In the genomic region with DNA sequence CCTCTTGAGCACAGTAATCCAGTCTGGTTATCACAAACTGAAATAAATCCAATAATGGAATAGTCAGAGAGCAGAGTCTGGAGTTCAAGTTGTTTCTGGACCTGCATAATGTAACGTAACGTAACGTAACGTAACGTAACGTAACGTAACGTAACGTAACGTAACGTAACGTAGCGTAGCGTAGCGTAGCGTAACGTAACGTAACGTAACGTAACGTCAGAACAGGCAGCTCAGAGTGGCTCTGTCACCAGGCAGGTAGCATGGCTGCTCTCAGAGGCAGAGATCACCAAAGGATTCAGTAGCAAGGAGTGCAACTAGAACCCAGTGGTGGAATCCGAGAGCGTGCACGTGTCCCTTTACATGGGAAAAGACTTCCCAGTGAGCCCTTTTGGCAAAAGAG, we compare ENCODE assay signal across 2 cellular contexts.
TF ChIP-seq lines count a peak whose summit lies in the region.

No MANE protein-coding gene starts in this region.

TF ChIP-seq in GM23338, 12 proteins besides CTCF, POLR2A, EP300 and RAD21:
- TF ChIP-seq, protein P1, sequence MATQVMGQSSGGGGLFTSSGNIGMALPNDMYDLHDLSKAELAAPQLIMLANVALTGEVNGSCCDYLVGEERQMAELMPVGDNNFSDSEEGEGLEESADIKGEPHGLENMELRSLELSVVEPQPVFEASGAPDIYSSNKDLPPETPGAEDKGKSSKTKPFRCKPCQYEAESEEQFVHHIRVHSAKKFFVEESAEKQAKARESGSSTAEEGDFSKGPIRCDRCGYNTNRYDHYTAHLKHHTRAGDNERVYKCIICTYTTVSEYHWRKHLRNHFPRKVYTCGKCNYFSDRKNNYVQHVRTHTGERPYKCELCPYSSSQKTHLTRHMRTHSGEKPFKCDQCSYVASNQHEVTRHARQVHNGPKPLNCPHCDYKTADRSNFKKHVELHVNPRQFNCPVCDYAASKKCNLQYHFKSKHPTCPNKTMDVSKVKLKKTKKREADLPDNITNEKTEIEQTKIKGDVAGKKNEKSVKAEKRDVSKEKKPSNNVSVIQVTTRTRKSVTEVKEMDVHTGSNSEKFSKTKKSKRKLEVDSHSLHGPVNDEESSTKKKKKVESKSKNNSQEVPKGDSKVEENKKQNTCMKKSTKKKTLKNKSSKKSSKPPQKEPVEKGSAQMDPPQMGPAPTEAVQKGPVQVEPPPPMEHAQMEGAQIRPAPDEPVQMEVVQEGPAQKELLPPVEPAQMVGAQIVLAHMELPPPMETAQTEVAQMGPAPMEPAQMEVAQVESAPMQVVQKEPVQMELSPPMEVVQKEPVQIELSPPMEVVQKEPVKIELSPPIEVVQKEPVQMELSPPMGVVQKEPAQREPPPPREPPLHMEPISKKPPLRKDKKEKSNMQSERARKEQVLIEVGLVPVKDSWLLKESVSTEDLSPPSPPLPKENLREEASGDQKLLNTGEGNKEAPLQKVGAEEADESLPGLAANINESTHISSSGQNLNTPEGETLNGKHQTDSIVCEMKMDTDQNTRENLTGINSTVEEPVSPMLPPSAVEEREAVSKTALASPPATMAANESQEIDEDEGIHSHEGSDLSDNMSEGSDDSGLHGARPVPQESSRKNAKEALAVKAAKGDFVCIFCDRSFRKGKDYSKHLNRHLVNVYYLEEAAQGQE (IDR thresholded peaks at IDR 0.05; ENCODE audit: unreplicated experiment): no peak
- TF ChIP-seq JUNB (IDR thresholded peaks at IDR 0.05; ENCODE audit: unreplicated experiment) (no peak), EZH2 (IDR thresholded peaks at IDR 0.05; ENCODE audit: low read depth, unreplicated experiment) (no peak), POLR2AphosphoS5 (IDR thresholded peaks at IDR 0.05; ENCODE audit: low read depth) (no peak), CREB1 (CRISPR knock-in tag; IDR thresholded peaks at IDR 0.05; ENCODE audit: low read depth) (no peak), ZNF114 (CRISPR knock-in tag; IDR thresholded peaks at IDR 0.05) (no peak), ZNF331 (CRISPR knock-in tag; IDR thresholded peaks at IDR 0.05; ENCODE audit: low read depth) (no peak)
- TF ChIP-seq, protein P2, sequence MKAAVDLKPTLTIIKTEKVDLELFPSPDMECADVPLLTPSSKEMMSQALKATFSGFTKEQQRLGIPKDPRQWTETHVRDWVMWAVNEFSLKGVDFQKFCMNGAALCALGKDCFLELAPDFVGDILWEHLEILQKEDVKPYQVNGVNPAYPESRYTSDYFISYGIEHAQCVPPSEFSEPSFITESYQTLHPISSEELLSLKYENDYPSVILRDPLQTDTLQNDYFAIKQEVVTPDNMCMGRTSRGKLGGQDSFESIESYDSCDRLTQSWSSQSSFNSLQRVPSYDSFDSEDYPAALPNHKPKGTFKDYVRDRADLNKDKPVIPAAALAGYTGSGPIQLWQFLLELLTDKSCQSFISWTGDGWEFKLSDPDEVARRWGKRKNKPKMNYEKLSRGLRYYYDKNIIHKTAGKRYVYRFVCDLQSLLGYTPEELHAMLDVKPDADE (IDR thresholded peaks at IDR 0.05): no peak

TF ChIP-seq in endothelial cell of umbilical vein, 7 proteins besides CTCF, POLR2A, EP300 and RAD21:
- no peak for TF ChIP-seq EZH2 (IDR thresholded peaks at IDR 0.05; ENCODE audit: borderline replicate concordance, low read depth, low read length, severe bottlenecking)
- TF ChIP-seq MYC (IDR thresholded peaks at IDR 0.05; ENCODE audit: low read depth, low read length): no peak
- no peak for TF ChIP-seq GATA2 (IDR thresholded peaks at IDR 0.05; ENCODE audit: insufficient read depth, insufficient read length, low read depth, low read length)
- no peak for TF ChIP-seq FOS (IDR thresholded peaks at IDR 0.05; ENCODE audit: borderline replicate concordance, insufficient read depth, low read length)
- TF ChIP-seq, protein P3, sequence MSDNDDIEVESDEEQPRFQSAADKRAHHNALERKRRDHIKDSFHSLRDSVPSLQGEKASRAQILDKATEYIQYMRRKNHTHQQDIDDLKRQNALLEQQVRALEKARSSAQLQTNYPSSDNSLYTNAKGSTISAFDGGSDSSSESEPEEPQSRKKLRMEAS (IDR thresholded peaks at IDR 0.05; ENCODE audit: insufficient read depth, insufficient read length): no peak
- no peak for TF ChIP-seq JUN (IDR thresholded peaks at IDR 0.05; ENCODE audit: borderline replicate concordance, insufficient read depth, insufficient read length, low read depth)
- TF ChIP-seq POLR2AphosphoS5 (IDR thresholded peaks at IDR 0.05; ENCODE audit: insufficient read depth, low read depth, low read length): no peak
